In genomic region chr1:95254959-95255358, GRCh38 we compare ENCODE assay signal across 1 cellular context.
TF ChIP-seq lines count a peak whose summit lies in the region.

No MANE protein-coding gene starts in this region.

TF ChIP-seq in HepG2, 621 proteins besides CTCF, POLR2A, EP300 and RAD21 (continued from another document):
- TF ChIP-seq, protein P1, sequence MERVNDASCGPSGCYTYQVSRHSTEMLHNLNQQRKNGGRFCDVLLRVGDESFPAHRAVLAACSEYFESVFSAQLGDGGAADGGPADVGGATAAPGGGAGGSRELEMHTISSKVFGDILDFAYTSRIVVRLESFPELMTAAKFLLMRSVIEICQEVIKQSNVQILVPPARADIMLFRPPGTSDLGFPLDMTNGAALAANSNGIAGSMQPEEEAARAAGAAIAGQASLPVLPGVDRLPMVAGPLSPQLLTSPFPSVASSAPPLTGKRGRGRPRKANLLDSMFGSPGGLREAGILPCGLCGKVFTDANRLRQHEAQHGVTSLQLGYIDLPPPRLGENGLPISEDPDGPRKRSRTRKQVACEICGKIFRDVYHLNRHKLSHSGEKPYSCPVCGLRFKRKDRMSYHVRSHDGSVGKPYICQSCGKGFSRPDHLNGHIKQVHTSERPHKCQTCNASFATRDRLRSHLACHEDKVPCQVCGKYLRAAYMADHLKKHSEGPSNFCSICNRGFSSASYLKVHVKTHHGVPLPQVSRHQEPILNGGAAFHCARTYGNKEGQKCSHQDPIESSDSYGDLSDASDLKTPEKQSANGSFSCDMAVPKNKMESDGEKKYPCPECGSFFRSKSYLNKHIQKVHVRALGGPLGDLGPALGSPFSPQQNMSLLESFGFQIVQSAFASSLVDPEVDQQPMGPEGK (CRISPR knock-in tag; IDR thresholded peaks at IDR 0.05), result no peak
- no peak for TF ChIP-seq ZBED4 (CRISPR knock-in tag; IDR thresholded peaks at IDR 0.05; ENCODE audit: borderline replicate concordance)
- no peak for TF ChIP-seq ZNF580 (CRISPR knock-in tag; IDR thresholded peaks at IDR 0.05; ENCODE audit: borderline replicate concordance, low read depth)
- TF ChIP-seq PHF8 (CRISPR knock-in tag; IDR thresholded peaks at IDR 0.05), result no peak
- TF ChIP-seq ZEB1 (IDR thresholded peaks at IDR 0.05; ENCODE audit: insufficient replicate concordance, low read depth), result no peak
- no peak for TF ChIP-seq SMAD3 (CRISPR knock-in tag; IDR thresholded peaks at IDR 0.05)
- no peak for TF ChIP-seq ZNF251 (CRISPR knock-in tag; IDR thresholded peaks at IDR 0.05)
- TF ChIP-seq ZNF7 (CRISPR knock-in tag; IDR thresholded peaks at IDR 0.05), result peak; percentile 46; the same call in 1 of the 2 replicates
- no peak for TF ChIP-seq PRMT3 (CRISPR knock-in tag; IDR thresholded peaks at IDR 0.05; ENCODE audit: borderline replicate concordance, low read depth)
- TF ChIP-seq ATF7 (IDR thresholded peaks at IDR 0.05), result peak; percentile 58
- no peak for TF ChIP-seq ATF7 (CRISPR knock-in tag; IDR thresholded peaks at IDR 0.05)
- no peak for TF ChIP-seq HNF4G (IDR thresholded peaks at IDR 0.05; ENCODE audit: borderline replicate concordance, low read depth, low read length)
- no peak for TF ChIP-seq HNF4G (CRISPR knock-in tag; IDR thresholded peaks at IDR 0.05; ENCODE audit: borderline replicate concordance, low read depth)
